In genomic region chr2:224354631-224355211, GRCh38 we compare ENCODE assay signal across 23 cellular contexts. TPM values are rescaled to one million over a fixed set of nuclear protein-coding genes. Genes with fewer than 3 reads are reported as not detected.
"Had no signal": no experiment of that assay in that cellular context is flagged by ENCODE, and none has a peak within 500 bp of the region (broad histone marks: within the 10 kb centered on the region; RNA-seq: fewer than 3 reads in every experiment).

No MANE protein-coding gene starts in this region.

- H3K4me1 Mint-ChIP-seq: central memory CD8-positive, alpha-beta T cell; nephron progenitor cell; stimulated activated naive B cell treated with anti-CD40 and anti-IgM and Interleukin-4, amounts not matched to agents 10 μg/mL and 1 μg/mL and 100 μg/mL, for 72 hours had no signal

- H3K9me3 ChIP-seq: gastroesophageal sphincter, left ventricle myocardium inferior, lower lobe of right lung, neutrophil, sigmoid colon, stomach, thoracic aorta had no signal

- H3K27ac ChIP-seq: dorsolateral prefrontal cortex, gastroesophageal sphincter, left ventricle myocardium inferior, lower lobe of right lung, neutrophil, sigmoid colon, skin epidermis, stomach, thoracic aorta had no signal

- H3K36me3 Mint-ChIP-seq: naive thymus-derived CD4-positive, alpha-beta T cell; stimulated activated naive B cell treated with anti-CD40 and anti-IgM and Interleukin-4, amounts not matched to agents 10 μg/mL and 1 μg/mL and 100 μg/mL, for 72 hours; type B pancreatic cell had no signal

- H3K4me1 ChIP-seq: left ventricle myocardium inferior, lower lobe of right lung, sigmoid colon, stomach had no signal

- H3K27ac Mint-ChIP-seq: naive thymus-derived CD4-positive, alpha-beta T cell; stimulated activated naive B cell treated with anti-CD40 and anti-IgM and Interleukin-4, amounts not matched to agents 10 μg/mL and 1 μg/mL and 100 μg/mL, for 72 hours; type B pancreatic cell had no signal

- DNase-seq: cortex of kidney; dorsolateral prefrontal cortex; effector CD8-positive, alpha-beta T cell; glutamatergic neuron; kidney; left cardiac atrium; left ventricle myocardium inferior; lower lobe of right lung; naive thymus-derived CD4-positive, alpha-beta T cell; nephron progenitor cell; sigmoid colon; stimulated activated CD4-positive, alpha-beta T cell treated with anti-CD3 and anti-CD28 coated beads, Interleukin-2, amount 100 ng/mL, for 24 hours; stimulated activated CD4-positive, alpha-beta T cell treated with anti-CD3 and anti-CD28 coated beads, Interleukin-4, amount 100 ng/mL, for 4 hours; stimulated activated naive B cell treated with anti-CD40 and anti-IgM and Interleukin-4, amounts not matched to agents 10 μg/mL and 1 μg/mL and 100 μg/mL, for 72 hours; stomach; substantia nigra had no signal

- ATAC-seq: gastroesophageal sphincter; left cardiac atrium; lower lobe of right lung; naive thymus-derived CD4-positive, alpha-beta T cell; stimulated activated naive B cell treated with anti-CD40 and anti-IgM and Interleukin-4, amounts not matched to agents 10 μg/mL and 1 μg/mL and 100 μg/mL, for 72 hours had no signal

- H3K4me3 ChIP-seq: dorsolateral prefrontal cortex, gastroesophageal sphincter, left ventricle myocardium inferior, lower lobe of right lung, sigmoid colon, skin epidermis, stomach, thoracic aorta had no signal

- H3K36me3 ChIP-seq: gastroesophageal sphincter, left ventricle myocardium inferior, lower lobe of right lung, neutrophil, sigmoid colon, stomach, thoracic aorta had no signal

- H3K27me3 ChIP-seq: dorsolateral prefrontal cortex, gastroesophageal sphincter, neutrophil, sigmoid colon, stomach had no signal

- H3K4me3 Mint-ChIP-seq: central memory CD8-positive, alpha-beta T cell; naive thymus-derived CD4-positive, alpha-beta T cell; nephron progenitor cell; stimulated activated naive B cell treated with anti-CD40 and anti-IgM and Interleukin-4, amounts not matched to agents 10 μg/mL and 1 μg/mL and 100 μg/mL, for 72 hours; type B pancreatic cell had no signal

- H3K9me3 Mint-ChIP-seq: central memory CD8-positive, alpha-beta T cell; naive thymus-derived CD4-positive, alpha-beta T cell; nephron progenitor cell; stimulated activated naive B cell treated with anti-CD40 and anti-IgM and Interleukin-4, amounts not matched to agents 10 μg/mL and 1 μg/mL and 100 μg/mL, for 72 hours; type B pancreatic cell had no signal

RNA-seq across cellular contexts. Expression of gene FAM124B, which starts 47.2 kb away (rescaled TPM):
- total RNA-seq: osteoblast had no signal
- polyA plus RNA-seq: naive thymus-derived CD4-positive, alpha-beta T cell had no signal
